23 cellular contexts compared by ENCODE assay signal in the genomic region with DNA sequence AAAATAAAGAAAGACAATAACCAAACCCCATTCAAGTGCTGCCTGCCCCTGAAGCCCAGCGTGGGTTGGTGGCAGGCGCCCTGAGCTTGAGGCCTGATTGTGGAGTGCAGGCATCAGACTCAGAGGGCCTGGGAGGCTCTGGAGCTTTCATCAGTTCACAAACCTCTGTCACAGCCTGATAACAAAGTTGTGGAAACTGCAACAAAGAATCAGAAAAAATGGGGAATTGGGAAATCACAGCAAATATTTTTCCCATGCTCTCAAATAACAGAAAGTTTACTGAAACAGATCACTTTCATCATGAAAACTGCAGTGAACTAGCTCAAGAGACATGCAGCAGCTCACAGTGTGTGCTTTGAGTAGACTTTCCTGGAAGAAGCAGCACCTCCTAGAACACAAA.
"Had no signal": no experiment of that assay in that cellular context is flagged by ENCODE, and none has a peak within 500 bp of the region (broad histone marks: within the 10 kb centered on the region; RNA-seq: fewer than 3 reads in every experiment).

No MANE protein-coding gene starts in this region.

- H3K27me3 ChIP-seq: neural progenitor cell, ovary, right lobe of liver, tibial artery, transverse colon, upper lobe of right lung, uterus had no signal

- H3K9me3 ChIP-seq: ovary, psoas muscle, right lobe of liver, sigmoid colon, transverse colon, upper lobe of right lung, uterus had no signal

- H3K27ac ChIP-seq: neural progenitor cell, ovary, parathyroid adenoma, psoas muscle, right lobe of liver, sigmoid colon, stomach, tibial artery, transverse colon, upper lobe of right lung, uterus had no signal

- FAIRE-seq: small intestine had no signal

- ATAC-seq: natural killer cell; psoas muscle; right cardiac atrium; right lobe of liver; stimulated activated effector memory CD8-positive, alpha-beta T cell treated with anti-CD3 and anti-CD28 coated beads, Interleukin-12 subunit alpha, Interleukin-12 subunit beta, amount 100 ng/mL, for 72 hours; stimulated activated naive B cell treated with anti-CD40 and anti-IgM and Interleukin-4, amounts not matched to agents 10 μg/mL and 1 μg/mL and 100 μg/mL, for 72 hours; upper lobe of right lung had no signal

- H3K79me2 ChIP-seq: parathyroid adenoma had no signal

- H3K36me3 ChIP-seq: neural progenitor cell, ovary, right lobe of liver, sigmoid colon, stomach, tibial artery, transverse colon, upper lobe of right lung, uterus had no signal

- H3K9ac ChIP-seq: neural progenitor cell, parathyroid adenoma had no signal

- DNase-seq: natural killer cell; occipital lobe; ovary; posterior cingulate gyrus; psoas muscle; right cardiac atrium; right lobe of liver; sigmoid colon; small intestine; stimulated activated CD4-positive, alpha-beta T cell treated with anti-CD3 and anti-CD28 coated beads, Interleukin-15, amount 100 ng/mL, for 24 hours; stimulated activated CD4-positive, alpha-beta T cell treated with anti-CD3 and anti-CD28 coated beads, Interleukin-2, amount 100 ng/mL, for 24 hours; stimulated activated CD4-positive, alpha-beta T cell treated with anti-CD3 and anti-CD28 coated beads, Interleukin-2, amount 100 ng/mL, for 48 hours; stimulated activated CD4-positive, alpha-beta T cell treated with anti-CD3 and anti-CD28 coated beads, Interleukin-4, amount 100 ng/mL, for 24 hours; stimulated activated naive B cell treated with anti-CD40 and anti-IgM and Interleukin-4, amounts not matched to agents 10 μg/mL and 1 μg/mL and 100 μg/mL, for 72 hours; stimulated activated naive CD4-positive, alpha-beta T cell treated with Interleukin-2 at 50 U/mL for 16 hours; stomach; tibial artery; transverse colon; upper lobe of right lung; uterus had no signal

- H3K4me2 ChIP-seq: neural progenitor cell had no signal

- H3K4me3 ChIP-seq: neural progenitor cell, ovary, psoas muscle, right lobe of liver, sigmoid colon, stomach, tibial artery, transverse colon, upper lobe of right lung, uterus had no signal

- H2AFZ ChIP-seq: neural progenitor cell, parathyroid adenoma had no signal

- H3K4me1 ChIP-seq: parathyroid adenoma, psoas muscle, right lobe of liver, sigmoid colon, stomach, tibial artery, upper lobe of right lung, uterus had no signal
